Comparison of ENCODE assay signal across 9 cellular contexts in genomic region chr6:99588618-99589289, GRCh38. TPM values are rescaled to one million over a fixed set of nuclear protein-coding genes. Genes with fewer than 3 reads are reported as not detected.
DNase-seq lines count a peak whose midpoint lies in the region; ATAC-seq and TF ChIP-seq lines count a peak whose summit lies in the region.
"Had no signal": no experiment of that assay in that cellular context is flagged by ENCODE, and none has a peak within 500 bp of the region (broad histone marks: within the 10 kb centered on the region; RNA-seq: fewer than 3 reads in every experiment).

No MANE protein-coding gene starts in this region.

- H2BK12ac ChIP-seq in trophoblast cell (ENCODE audit: low read length): no peak overlapping the region

- dilution Hi-C loops in IMR-90 (cut with HindIII; ENCODE audit: low sequenced_read_pairs, unreplicated experiment): no loop called here

- H3K4me3 ChIP-seq in DOHH2 (ENCODE audit: low read length): peak overlapping the region; percentile 66
- H3K4me3 ChIP-seq in IMR-90 (ENCODE audit: insufficient read depth, low read depth, low read length): peak overlapping the region; percentile 30
- peak overlapping the region; percentile 40 to 68 for H3K4me3 ChIP-seq in Panc1 (ENCODE audit: low read depth in 2 of 2, low read length in 2 of 2)
- peak overlapping the region; percentile 49 for H3K4me3 ChIP-seq in trophoblast cell (ENCODE audit: low read depth, low read length)
- H3K4me3 ChIP-seq in aorta (ENCODE audit: low read length in 2 of 2): peak overlapping the region; percentile 37 to 40

- H3K9me3 ChIP-seq in DOHH2 (ENCODE audit: control insufficient read depth, insufficient read depth, low read length) (no peaks in the 10 kb centered on the region), IMR-90 (ENCODE audit: control insufficient read depth, insufficient read depth, low read length) (peaks cover 2% of the 10 kb centered on the region; the same call in 1 of the 2 replicates), Panc1 (ENCODE audit: control insufficient read depth, insufficient read depth, low read depth, low read length) (no peaks in the 10 kb centered on the region), trophoblast cell (ENCODE audit: insufficient read depth, low read depth, low read length) (no peaks in the 10 kb centered on the region), aorta (ENCODE audit: control insufficient read depth, low read length) (no peaks in the 10 kb centered on the region)

- peak; percentile 39 for TF ChIP-seq CTCF in DOHH2 (IDR thresholded peaks at IDR 0.05; ENCODE audit: low read depth, low read length, poor library complexity, severe bottlenecking)
- TF ChIP-seq CTCF in IMR-90 (conservative IDR thresholded peaks at IDR 0.05; ENCODE audit: low read depth, low read length): peak; percentile 47
- peak; percentile 83 for TF ChIP-seq CTCF in Panc1 (IDR thresholded peaks at IDR 0.05)

- H2BK20ac ChIP-seq in IMR-90 (ENCODE audit: low read depth, low read length): no peak overlapping the region

- H3K9ac ChIP-seq in IMR-90 (ENCODE audit: low read depth, low read length): no peak overlapping the region
- no peak overlapping the region for H3K9ac ChIP-seq in trophoblast cell (ENCODE audit: low read length)

- H4K5ac ChIP-seq in IMR-90 (ENCODE audit: low read depth, low read length): no peak overlapping the region

- H4K91ac ChIP-seq in IMR-90 (ENCODE audit: insufficient read depth, low read depth, low read length): no peak overlapping the region
- no peak overlapping the region for H4K91ac ChIP-seq in trophoblast cell (ENCODE audit: low read depth, low read length)

- H3K9me1 ChIP-seq in IMR-90 (ENCODE audit: insufficient read depth, low read length): no peaks in the 10 kb centered on the region; the same call in 1 of the 2 replicates

- no peaks in the 10 kb centered on the region for H3K9me2 ChIP-seq in DOHH2 (replicated peaks; ENCODE audit: control insufficient read depth, low read length)

- 2% methylated on average over 21 of the region's 52 CpGs; no CpG with 5 or more reads in 1 of the 2 experiments for WGBS in IMR-90 (ENCODE audit: extremely low coverage in 2 of 2, insufficient read length in 1 of 2), 2 experiments
- no CpG with 5 or more reads among the region's 52 CpGs for WGBS in trophoblast cell (ENCODE audit: extremely low coverage, insufficient coverage, insufficient read length)
- 1% methylated on average over 51 to 52 of the region's 52 CpGs for WGBS in aorta, 2 donors

- in situ Hi-C loops in IMR-90 (cut with MboI; ENCODE audit: low sequenced_read_pairs): loop anchor here (25.0 kb wide), 1 partner anchor 874 kb away; the partner anchor contains the start of gene SIM1
- in situ Hi-C loops in Panc1 (cut with HindIII; ENCODE audit: low pct_unique_long_range_greater_than_20kb, low sequenced_read_pairs): no loop called here

- H3K14ac ChIP-seq in IMR-90 (replicated peaks; ENCODE audit: low read depth, low read length) (no peak overlapping the region), trophoblast cell (ENCODE audit: low read length) (no peak overlapping the region)

- H3K79me1 ChIP-seq in IMR-90 (ENCODE audit: low read depth in 1 of 2, low read length in 2 of 2) (no peaks in the 10 kb centered on the region), trophoblast cell (ENCODE audit: low read length) (no peaks in the 10 kb centered on the region)

- peak overlapping the region; percentile 66 for H2AK9ac ChIP-seq in IMR-90 (replicated peaks; ENCODE audit: low read depth, low read length, poor library complexity)

- DNase-seq in IMR-90 (peak; percentile 59), Panc1 (ENCODE audit: low read depth, low spot score) (peak; percentile 15), glomerular visceral epithelial cell (ENCODE audit: extremely low spot score) (peak; percentile 55), trophoblast cell (peak; percentile 62 to 80), aorta (peak; percentile 78 to 86)
- DNase-seq in activated gamma-delta T cell treated with anti-CD3 and anti-CD28 coated beads, Interleukin-2, amount 50 U/mL, for 16 hours (ENCODE audit: low read depth): peak; percentile 46

- no peak overlapping the region for H2BK15ac ChIP-seq in IMR-90 (ENCODE audit: low read depth, low read length)

- H3K36me3 ChIP-seq in DOHH2 (ENCODE audit: control insufficient read depth, low read length) (no peaks in the 10 kb centered on the region), IMR-90 (ENCODE audit: control insufficient read depth, insufficient read depth, low read length) (no peaks in the 10 kb centered on the region), Panc1 (ENCODE audit: control insufficient read depth, insufficient read depth, low read length) (no peaks in the 10 kb centered on the region), trophoblast cell (ENCODE audit: control insufficient read depth in 1 of 2, insufficient read depth in 2 of 2, low read length in 2 of 2) (no peaks in the 10 kb centered on the region), aorta (ENCODE audit: control insufficient read depth in 1 of 2, insufficient read depth in 2 of 2, low read length in 1 of 2) (no peaks in the 10 kb centered on the region)

- no peak for TF ChIP-seq POLR2A in IMR-90 (IDR thresholded peaks at IDR 0.05; ENCODE audit: low read depth, low read length)

- no peak overlapping the region for H3K18ac ChIP-seq in IMR-90 (ENCODE audit: low read depth, low read length)
- H3K18ac ChIP-seq in trophoblast cell (ENCODE audit: low read length): no peak overlapping the region

- BruUV-seq in IMR-90 (replicated peaks; lab: Mats Ljungman, UMichigan): no TSS peak
- BruUV-seq in Panc1 (replicated peaks; lab: Mats Ljungman, UMichigan): no TSS peak

- no peak overlapping the region for H4K12ac ChIP-seq in trophoblast cell (ENCODE audit: low read depth, low read length)

- no peaks in the 10 kb centered on the region; the same call in 1 of the 2 replicates for H4K20me1 ChIP-seq in DOHH2 (ENCODE audit: control insufficient read depth, insufficient read depth, low read depth, low read length)
- H4K20me1 ChIP-seq in IMR-90 (ENCODE audit: insufficient read depth, low read length): no peaks in the 10 kb centered on the region

- TF ChIP-seq RAD21 in IMR-90 (IDR thresholded peaks at IDR 0.05; ENCODE audit: low read length): peak; percentile 47

- H3K23ac ChIP-seq in IMR-90 (ENCODE audit: low read depth, low read length): peak overlapping the region; percentile 88; the same call in 1 of the 2 replicates
- no peak overlapping the region for H3K23ac ChIP-seq in trophoblast cell (ENCODE audit: low read length)

- ATAC-seq in GM21576 (IDR thresholded peaks at IDR 0.05; ENCODE audit: unreplicated experiment) (peak; percentile 91), IMR-90 (ENCODE audit: low read depth) (peak; percentile 90), Panc1 (peak; percentile 97), aorta (ENCODE audit: low FRiP score) (peak; percentile 89)

- H2AFZ ChIP-seq in IMR-90 (replicated peaks; ENCODE audit: low read length, poor library complexity) (peak overlapping the region; percentile 85), trophoblast cell (ENCODE audit: insufficient read depth, low read length, poor library complexity) (no peak overlapping the region)

- H3K27ac ChIP-seq in DOHH2 (ENCODE audit: low read depth, low read length) (no peak overlapping the region), IMR-90 (ENCODE audit: insufficient read depth, low read length) (no peak overlapping the region), Panc1 (ENCODE audit: low read length) (no peak overlapping the region), trophoblast cell (ENCODE audit: low read depth, low read length) (no peak overlapping the region), aorta (ENCODE audit: low read depth in 1 of 2, low read length in 2 of 2) (no peak overlapping the region)

- H2AK5ac ChIP-seq in IMR-90 (ENCODE audit: low read depth, low read length) (no peak overlapping the region), trophoblast cell (ENCODE audit: low read length) (no peak overlapping the region)

- H3K4me1 ChIP-seq in DOHH2 (ENCODE audit: control insufficient read depth, low read length) (0 out of 2 replicates have a peak, but pooled peaks cover 8% of the 10 kb centered on the region), IMR-90 (ENCODE audit: control insufficient read depth, insufficient read depth, low read length) (no peaks in the 10 kb centered on the region), Panc1 (ENCODE audit: control insufficient read depth, insufficient read depth, low read length) (peaks cover 3% of the 10 kb centered on the region; the same call in 1 of the 2 replicates), trophoblast cell (ENCODE audit: control insufficient read depth in 1 of 2, insufficient read depth in 2 of 2, low read length in 2 of 2) (peaks cover 2 to 9% of the 10 kb centered on the region in 2 experiments), aorta (ENCODE audit: control insufficient read depth in 1 of 2, insufficient read depth in 2 of 2, low read length in 2 of 2) (no peaks in the 10 kb centered on the region)

- H2BK120ac ChIP-seq in IMR-90 (ENCODE audit: low read depth, low read length): no peak overlapping the region
- H2BK120ac ChIP-seq in trophoblast cell (ENCODE audit: insufficient read depth, low read length, poor library complexity): no peak overlapping the region

- H2BK5ac ChIP-seq in IMR-90 (ENCODE audit: low read depth, low read length, poor library complexity, severe bottlenecking): no peak overlapping the region
- no peak overlapping the region for H2BK5ac ChIP-seq in trophoblast cell (ENCODE audit: low read depth, low read length, poor library complexity)

- intact Hi-C loops in IMR-90 (cut with micrococcal nuclease): loop anchor here (1.0 to 2.0 kb wide), 2 partner anchors 158 to 234 kb away; no protein-coding TSS in a partner anchor
- intact Hi-C loops in Panc1 (cut with micrococcal nuclease; ENCODE audit: unreplicated experiment): loop anchor here (5.0 kb wide), 2 partner anchors 159 to 234 kb away; no protein-coding TSS in a partner anchor
- intact Hi-C loops in aorta (cut with DNase I): no loop called here

- H3K79me2 ChIP-seq in DOHH2 (ENCODE audit: control insufficient read depth, low read length): no peaks in the 10 kb centered on the region
- H3K79me2 ChIP-seq in trophoblast cell (ENCODE audit: control insufficient read depth, insufficient read depth, low read length, poor library complexity): no peaks in the 10 kb centered on the region

- no peaks in the 10 kb centered on the region for H3F3A ChIP-seq in DOHH2 (ENCODE audit: control insufficient read depth, insufficient read depth)

- POLR2A ChIA-PET in IMR-90 (lab: Charles Lee; ENCODE audit: unreplicated experiment): interaction anchor here (0.6 kb wide), 1 partner anchor 68 kb away, joined by 3 read pairs; no protein-coding TSS in a partner anchor
- POLR2A ChIA-PET in Panc1 (lab: Charles Lee): interaction anchor here (0.6 kb wide), 1 partner anchor 21 kb away, joined by 3 read pairs; no protein-coding TSS in a partner anchor

- H3K4me2 ChIP-seq in DOHH2 (ENCODE audit: low read length) (peak overlapping the region; percentile 70), IMR-90 (ENCODE audit: low read depth, low read length) (peak overlapping the region; percentile 81), trophoblast cell (ENCODE audit: low read length) (peak overlapping the region; percentile 77)

- no peak overlapping the region for H3K56ac ChIP-seq in IMR-90 (ENCODE audit: extremely low read depth, insufficient read depth, low read length)

- H4K8ac ChIP-seq in IMR-90 (ENCODE audit: low read depth in 2 of 2, low read length in 2 of 2) (no peak overlapping the region), trophoblast cell (ENCODE audit: low read depth, low read length) (no peak overlapping the region)

- H3K27me3 ChIP-seq in DOHH2 (ENCODE audit: control insufficient read depth, low read length) (peaks cover 65% of the 10 kb centered on the region), IMR-90 (ENCODE audit: control insufficient read depth, insufficient read depth, low read length) (peaks cover 72% of the 10 kb centered on the region), Panc1 (ENCODE audit: control insufficient read depth, insufficient read depth, low read length) (peaks cover 19% of the 10 kb centered on the region), trophoblast cell (ENCODE audit: insufficient read depth, low read length) (peaks cover 43% of the 10 kb centered on the region), aorta (ENCODE audit: control insufficient read depth in 1 of 2, insufficient read depth in 2 of 2, low read length in 1 of 2) (no peaks in the 10 kb centered on the region)

- CTCF ChIA-PET in IMR-90 (lab: Yijun Ruan, JAX) (interaction anchor here (0.8 to 1.0 kb wide), 2 partner anchors 23 to 161 kb away, joined by 4 read pairs; no protein-coding TSS in a partner anchor), Panc1 (lab: Charles Lee) (interaction anchor here (0.6 to 1.4 kb wide), 3 partner anchors 57 to 189 kb away, joined by 4 to 8 read pairs (median 6); no protein-coding TSS in a partner anchor)

- H3K4ac ChIP-seq in IMR-90 (ENCODE audit: low read depth, low read length) (no peak overlapping the region), trophoblast cell (ENCODE audit: low read depth, low read length) (no peak overlapping the region)

RNA-seq across cellular contexts. Expression of gene PRDM13, which starts 17.9 kb away (rescaled TPM):
- not detected in 2 replicates for total RNA-seq in IMR-90 (2012; rRNA removed)
- not detected in 2 replicates for polyA plus RNA-seq in IMR-90 (2012; rRNA removed)
- polyA plus RNA-seq in IMR-90 (2012; cell fraction: cytosol; rRNA removed): not detected in 2 replicates
- polyA plus RNA-seq in IMR-90 (2012; cell fraction: nucleus; rRNA removed; ENCODE audit: low replicate concordance): not detected in 2 replicates
- not detected for total RNA-seq in Panc1 (2021; ENCODE audit: unreplicated experiment)
- not detected for polyA plus RNA-seq in Panc1 (2012; ENCODE audit: insufficient read length)
- 0.03 and 0.06 TPM in 2 replicates for polyA plus RNA-seq in trophoblast cell (2013)
- not detected for total RNA-seq in aorta
- polyA plus RNA-seq in aorta: not detected
- total RNA-seq: frontal cortex had no signal

RNA-seq across cellular contexts. Expression of gene CCNC, which starts 20.3 kb away (rescaled TPM):
- total RNA-seq in IMR-90 (2012; rRNA removed) (95.7 and 127 TPM in 2 replicates), Panc1 (2021; ENCODE audit: unreplicated experiment) (43.4 TPM), aorta (10 to 100 TPM; 37.2 to 40.4 TPM)
- polyA plus RNA-seq in IMR-90 (2012; rRNA removed) (19.8 and 30.1 TPM in 2 replicates), aorta (10 to 100 TPM; 24.4 to 38.2 TPM)
- 5.4 and 10.6 TPM in 2 replicates for polyA plus RNA-seq in IMR-90 (2012; cell fraction: cytosol; rRNA removed)
- 1.4 and 15.0 TPM in 2 replicates for polyA plus RNA-seq in IMR-90 (2012; cell fraction: nucleus; rRNA removed; ENCODE audit: low replicate concordance)
- 25.7 TPM for polyA plus RNA-seq in Panc1 (2012; ENCODE audit: insufficient read length)
- polyA plus RNA-seq in trophoblast cell (2013): 59.2 and 61.0 TPM in 2 replicates

Comparison
In these comparisons a context has a peak if more than half of its experiments do, and no peak if none do; other contexts are left out.
1. DNase-seq: peak in every context shown above with its lines; median percentile 82 in aorta; 71 in trophoblast cell; 59 in IMR-90; 55 in glomerular visceral epithelial cell; 46 in activated gamma-delta T cell treated with anti-CD3 and anti-CD28 coated beads, Interleukin-2, amount 50 U/mL, for 16 hours; 15 in Panc1.
2. intact Hi-C loops: an anchor here in IMR-90 (1.0 to 2.0 kb wide) and Panc1 (5.0 kb wide); none called in aorta.